ENCODE assay signal across 17 cellular contexts in the genomic region with DNA sequence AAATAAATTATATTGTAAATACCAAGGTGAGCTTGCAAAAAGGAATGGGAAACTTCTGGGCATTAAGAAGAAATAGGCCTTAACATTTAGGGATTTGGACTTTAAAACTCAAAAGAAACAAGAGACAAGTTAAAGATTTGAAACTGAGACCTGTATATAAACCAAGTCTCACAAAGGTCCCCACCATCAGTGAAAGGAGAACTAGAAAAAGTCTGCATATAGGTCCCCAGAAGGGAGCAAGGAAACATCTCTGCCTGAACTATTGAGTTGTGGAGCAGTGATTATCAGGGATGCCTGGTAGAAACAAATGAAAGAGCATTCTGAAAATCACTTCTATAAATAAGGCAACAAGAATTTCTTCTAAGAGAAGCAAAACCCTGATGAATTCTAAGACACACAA. TPM values are rescaled to one million over a fixed set of nuclear protein-coding genes. Genes with fewer than 3 reads are reported as not detected.
DNase-seq lines count a peak whose midpoint lies in the region; ATAC-seq and TF ChIP-seq lines count a peak whose summit lies in the region.
"Had no signal": no experiment of that assay in that cellular context is flagged by ENCODE, and none has a peak within 500 bp of the region (broad histone marks: within the 10 kb centered on the region; RNA-seq: fewer than 3 reads in every experiment).

No MANE protein-coding gene starts in this region.

- no peaks in the 10 kb centered on the region for H3K4me1 ChIP-seq in lower lobe of right lung

- H3K9me3 ChIP-seq in lower lobe of right lung: no peaks in the 10 kb centered on the region
- H3K9me3 ChIP-seq: thoracic aorta had no signal

- ATAC-seq in GM18505 (IDR thresholded peaks at IDR 0.05; ENCODE audit: unreplicated experiment) (peak; percentile 55), HG02852 (IDR thresholded peaks at IDR 0.05; ENCODE audit: unreplicated experiment) (peak; percentile 65), HG03378 (IDR thresholded peaks at IDR 0.05; ENCODE audit: unreplicated experiment) (peak; percentile 33), lower lobe of right lung (no peak)

- H3K27ac ChIP-seq in lower lobe of right lung: no peak overlapping the region
- H3K27ac ChIP-seq: KMS-11, thoracic aorta had no signal

- DNase-seq in GM20000 (ENCODE audit: low spot score): peak; percentile 12
- DNase-seq in NCI-H1092 (lab: John Stamatoyannopoulos, UW): no peak
- DNase-seq in NCI-H510A treated with DMSO at 0.1 percent for 48 hours (lab: John Stamatoyannopoulos, UW): no peak
- DNase-seq in lower lobe of right lung: no peak
- no peak for DNase-seq in NCI-H510A (lab: John Stamatoyannopoulos, UW)
- DNase-seq: ACHN; activated CD4-positive, alpha-beta T cell treated with anti-CD3 and anti-CD28 coated beads for 4 hours; activated T-cell treated with anti-CD3 and anti-CD28 coated beads, Interleukin-2, amount 50 U/mL, for 24 hours; islet precursor cell; NCI-H1930; stimulated activated CD4-positive, alpha-beta T cell treated with anti-CD3 and anti-CD28 coated beads, Interleukin-15, amount 100 ng/mL, for 24 hours; T-helper 2 cell had no signal

- no peaks in the 10 kb centered on the region for H3K36me3 ChIP-seq in lower lobe of right lung
- H3K36me3 ChIP-seq: thoracic aorta had no signal

- TF ChIP-seq CTCF in GM20000 (IDR thresholded peaks at IDR 0.05; ENCODE audit: extremely low read depth, missing control alignments) (no peak), lower lobe of right lung (IDR thresholded peaks at IDR 0.05) (no peak)

- no peak overlapping the region for H3K4me3 ChIP-seq in lower lobe of right lung
- H3K4me3 ChIP-seq: thoracic aorta had no signal

- no peaks in the 10 kb centered on the region for H3K27me3 ChIP-seq in lower lobe of right lung (ENCODE audit: low read depth)

- TF ChIP-seq POLR2A in GM18505 (IDR thresholded peaks at IDR 0.05; ENCODE audit: borderline replicate concordance, extremely low read depth, insufficient read depth, insufficient read length): no peak

- intact Hi-C loops in lower lobe of right lung (cut with DNase I): no loop called here

RNA-seq across cellular contexts. Expression of gene ITGAV, which starts 30.5 kb away (rescaled TPM):
- total RNA-seq in lower lobe of right lung: 46.6 TPM

Comparison
In these comparisons a context has a peak if more than half of its experiments do, and no peak if none do; other contexts are left out.
1. ATAC-seq: peak in GM18505 (single experiment), HG02852 (single experiment) and HG03378 (single experiment); none in lower lobe of right lung (0 of 2).